In genomic region chr3:65936908-65937638, GRCh38 we compare ENCODE assay signal across 13 cellular contexts.
A peak's percentile ranks its signal among the peaks of the same experiment; 100 is the strongest.
DNase-seq lines count a peak whose midpoint lies in the region; ATAC-seq and TF ChIP-seq lines count a peak whose summit lies in the region.
"Had no signal": no experiment of that assay in that cellular context is flagged by ENCODE, and none has a peak within 500 bp of the region (broad histone marks: within the 10 kb centered on the region; RNA-seq: fewer than 3 reads in every experiment).

No MANE protein-coding gene starts in this region.

- H3K9me2 ChIP-seq in hepatocyte (replicated peaks; ENCODE audit: insufficient read depth), result no peaks in the 10 kb centered on the region

- H2AFZ ChIP-seq in hepatocyte, result no peak overlapping the region

- DNase-seq in activated CD4-positive, alpha-beta memory T cell treated with anti-CD3 and anti-CD28 coated beads, Interleukin-2, amount 10 ng/mL, durations not matched to agents 7 days and 5 days, result peak; percentile 29
- no peak for DNase-seq in activated CD4-positive, alpha-beta memory T cell treated with anti-CD3 and anti-CD28 coated beads for 36 hours
- DNase-seq in UCSD-AML1 (lab: John Stamatoyannopoulos, UW; ENCODE audit: unreplicated experiment) (peak; percentile 65), hepatocyte (ENCODE audit: low spot score) (peak; percentile 17), stomach (no peak), OCI-M1 (lab: John Stamatoyannopoulos, UW) (no peak)
- DNase-seq: activated effector memory CD4-positive, alpha-beta T cell treated with Interleukin-2 at 50 U/mL for 16 hours; NCI-H2029 treated with DMSO at 0.1 percent for 48 hours; SW 1271 had no signal

- H4K20me1 ChIP-seq in hepatocyte (ENCODE audit: insufficient read depth, poor library complexity, severe bottlenecking), result no peaks in the 10 kb centered on the region

- H3K4me3 Mint-ChIP-seq in activated CD4-positive, alpha-beta memory T cell treated with anti-CD3 and anti-CD28 coated beads, Interleukin-2, amount 10 ng/mL, durations not matched to agents 7 days and 5 days, result no peak overlapping the region
- H3K4me3 Mint-ChIP-seq in activated CD4-positive, alpha-beta memory T cell treated with anti-CD3 and anti-CD28 coated beads for 36 hours, result no peak overlapping the region

- TF ChIP-seq CTCF in hepatocyte (IDR thresholded peaks at IDR 0.05; ENCODE audit: poor library complexity) (no peak), stomach (IDR thresholded peaks at IDR 0.05) (no peak)

- CTCF ChIA-PET in activated CD4-positive, alpha-beta memory T cell treated with anti-CD3 and anti-CD28 coated beads, Interleukin-2, amount 10 ng/mL, durations not matched to agents 7 days and 5 days (lab: Charles Lee), result no interaction called here
- CTCF ChIA-PET in activated CD4-positive, alpha-beta memory T cell treated with anti-CD3 and anti-CD28 coated beads for 36 hours (lab: Charles Lee), result no interaction called here

- H3K27me3 ChIP-seq in hepatocyte (no peaks in the 10 kb centered on the region), stomach (no peaks in the 10 kb centered on the region)

- H3K36me3 Mint-ChIP-seq in activated CD4-positive, alpha-beta memory T cell treated with anti-CD3 and anti-CD28 coated beads, Interleukin-2, amount 10 ng/mL, durations not matched to agents 7 days and 5 days (ENCODE audit: low read depth), result no peaks in the 10 kb centered on the region
- no peaks in the 10 kb centered on the region for H3K36me3 Mint-ChIP-seq in activated CD4-positive, alpha-beta memory T cell treated with anti-CD3 and anti-CD28 coated beads for 36 hours

- peaks cover 5% of the 10 kb centered on the region for H3K4me1 Mint-ChIP-seq in activated CD4-positive, alpha-beta memory T cell treated with anti-CD3 and anti-CD28 coated beads, Interleukin-2, amount 10 ng/mL, durations not matched to agents 7 days and 5 days
- no peaks in the 10 kb centered on the region for H3K4me1 Mint-ChIP-seq in activated CD4-positive, alpha-beta memory T cell treated with anti-CD3 and anti-CD28 coated beads for 36 hours (ENCODE audit: low read depth)

- no peaks in the 10 kb centered on the region for H3K9me3 ChIP-seq in hepatocyte (ENCODE audit: low read depth)
- peaks cover 0 to 10% (median 2%) of the 10 kb centered on the region in 4 donors for H3K9me3 ChIP-seq in stomach
- H3K9me3 ChIP-seq: A549, thoracic aorta had no signal

- H3K4me2 ChIP-seq in hepatocyte, result peak overlapping the region; percentile 63
- H3K4me2 ChIP-seq: A549 had no signal

- H3K27ac ChIP-seq in hepatocyte (peak overlapping the region; percentile 66), stomach (peak overlapping the region in 4 of 5 donors; percentile 48 to 68 (median 54))
- H3K27ac ChIP-seq: A549, thoracic aorta had no signal

- intact Hi-C loops in activated CD4-positive, alpha-beta memory T cell treated with anti-CD3 and anti-CD28 coated beads for 36 hours (cut with micrococcal nuclease), result no loop called here
- intact Hi-C loops in stomach (cut with DNase I; ENCODE audit: low total_unique reads), result no loop called here

- no peak for TF ChIP-seq EP300 in stomach (IDR thresholded peaks at IDR 0.05)

- H3K27ac Mint-ChIP-seq in activated CD4-positive, alpha-beta memory T cell treated with anti-CD3 and anti-CD28 coated beads, Interleukin-2, amount 10 ng/mL, durations not matched to agents 7 days and 5 days, result no peak overlapping the region
- H3K27ac Mint-ChIP-seq in activated CD4-positive, alpha-beta memory T cell treated with anti-CD3 and anti-CD28 coated beads for 36 hours, result no peak overlapping the region

- H3K4me1 ChIP-seq in hepatocyte (ENCODE audit: insufficient read depth) (no peaks in the 10 kb centered on the region), stomach (peaks cover 12 to 34% (median 30%) of the 10 kb centered on the region in 4 donors)
- H3K4me1 ChIP-seq: A549 had no signal

- no peak for ATAC-seq in activated CD4-positive, CD25-positive, alpha-beta regulatory T cell treated with anti-CD3 and anti-CD28 coated beads, Interleukin-2, amount 50 U/mL, for 24 hours
- no peak for ATAC-seq in GM18868 (IDR thresholded peaks at IDR 0.05; ENCODE audit: unreplicated experiment)
- ATAC-seq: A549 had no signal

- H3K36me3 ChIP-seq in hepatocyte (replicated peaks; ENCODE audit: insufficient read depth, low read depth) (no peaks in the 10 kb centered on the region), stomach (no peaks in the 10 kb centered on the region)
- H3K36me3 ChIP-seq: thoracic aorta had no signal

- H3K4me3 ChIP-seq in hepatocyte (no peak overlapping the region), stomach (no peak overlapping the region)
- H3K4me3 ChIP-seq: A549, thoracic aorta had no signal

- no peak for TF ChIP-seq POLR2A in stomach (IDR thresholded peaks at IDR 0.05)

- peaks cover 74% of the 10 kb centered on the region for H3K79me2 ChIP-seq in hepatocyte

- no peaks in the 10 kb centered on the region for H3K9me3 Mint-ChIP-seq in activated CD4-positive, alpha-beta memory T cell treated with anti-CD3 and anti-CD28 coated beads, Interleukin-2, amount 10 ng/mL, durations not matched to agents 7 days and 5 days
- H3K9me3 Mint-ChIP-seq in activated CD4-positive, alpha-beta memory T cell treated with anti-CD3 and anti-CD28 coated beads for 36 hours, result no peaks in the 10 kb centered on the region

- H3K27me3 Mint-ChIP-seq in activated CD4-positive, alpha-beta memory T cell treated with anti-CD3 and anti-CD28 coated beads, Interleukin-2, amount 10 ng/mL, durations not matched to agents 7 days and 5 days, result peaks cover 2% of the 10 kb centered on the region
- H3K27me3 Mint-ChIP-seq in activated CD4-positive, alpha-beta memory T cell treated with anti-CD3 and anti-CD28 coated beads for 36 hours, result no peaks in the 10 kb centered on the region

- WGBS in hepatocyte (ENCODE audit: low lambda C conversion rate, missing lambda C conversion rate), result 37% methylated on average over 5 of the region's 5 CpGs
- 16 to 37% (median 33%) methylated on average over 5 of the region's 5 CpGs for WGBS in stomach, 5 donors

- POLR2A ChIA-PET in activated CD4-positive, alpha-beta memory T cell treated with anti-CD3 and anti-CD28 coated beads, Interleukin-2, amount 10 ng/mL, durations not matched to agents 7 days and 5 days (lab: Charles Lee), result no interaction called here
- POLR2A ChIA-PET in activated CD4-positive, alpha-beta memory T cell treated with anti-CD3 and anti-CD28 coated beads for 36 hours (lab: Charles Lee), result no interaction called here

Comparison
In these comparisons a context has a peak if more than half of its experiments do, and no peak if none do; other contexts are left out.
1. DNase-seq: peak in activated CD4-positive, alpha-beta memory T cell treated with anti-CD3 and anti-CD28 coated beads, Interleukin-2, amount 10 ng/mL, durations not matched to agents 7 days and 5 days (single experiment), UCSD-AML1 (single experiment) and hepatocyte (single experiment); none in activated CD4-positive, alpha-beta memory T cell treated with anti-CD3 and anti-CD28 coated beads for 36 hours (single experiment), stomach (single experiment) and OCI-M1 (single experiment).